Comparison of ENCODE assay signal across 1 cellular context in genomic region chr7:143456992-143457793, GRCh38.
A peak's percentile ranks its signal among the peaks of the same experiment; 100 is the strongest.
TF ChIP-seq lines count a peak whose summit lies in the region.

No MANE protein-coding gene starts in this region.

TF ChIP-seq in SK-N-SH, 30 proteins besides CTCF, POLR2A, EP300 and RAD21:
- peak; percentile 91 for TF ChIP-seq PBX3 (IDR thresholded peaks at IDR 0.05)
- TF ChIP-seq RXRA (IDR thresholded peaks at IDR 0.05; ENCODE audit: borderline replicate concordance, low read depth), result peak; percentile 71; the same call in 1 of the 2 replicates
- no peak for TF ChIP-seq MXI1 (IDR thresholded peaks at IDR 0.05; ENCODE audit: low read depth, low read length)
- no peak for TF ChIP-seq GATA2 (CRISPR knock-in tag; IDR thresholded peaks at IDR 0.05)
- TF ChIP-seq ELF1 (IDR thresholded peaks at IDR 0.05), result no peak
- no peak for TF ChIP-seq FOXJ3 (CRISPR knock-in tag; IDR thresholded peaks at IDR 0.05)
- no peak for TF ChIP-seq IRF3 (IDR thresholded peaks at IDR 0.05; ENCODE audit: low read depth, low read length)
- TF ChIP-seq GABPA (IDR thresholded peaks at IDR 0.05; ENCODE audit: low read depth), result no peak
- TF ChIP-seq USF1 (IDR thresholded peaks at IDR 0.05; ENCODE audit: borderline replicate concordance, low read depth), result no peak
- TF ChIP-seq NRF1 (IDR thresholded peaks at IDR 0.05; ENCODE audit: low read depth, low read length), result no peak
- TF ChIP-seq RFX5 (IDR thresholded peaks at IDR 0.05; ENCODE audit: low read length), result no peak
- peak; percentile 74; the same call in 1 of the 2 replicates for TF ChIP-seq POLR2AphosphoS5 (IDR thresholded peaks at IDR 0.05; ENCODE audit: low read depth, low read length)
- TF ChIP-seq NFIC (IDR thresholded peaks at IDR 0.05; ENCODE audit: borderline replicate concordance), result peak; percentile 83
- no peak for TF ChIP-seq REST (IDR thresholded peaks at IDR 0.05; ENCODE audit: low read depth, low read length)
- no peak for TF ChIP-seq CHD2 (IDR thresholded peaks at IDR 0.05; ENCODE audit: low read length, partially characterized antibody)
- no peak for TF ChIP-seq SMC3 (IDR thresholded peaks at IDR 0.05; ENCODE audit: low read depth, low read length)
- peak; percentile 96 for TF ChIP-seq MEF2A (IDR thresholded peaks at IDR 0.05; ENCODE audit: borderline replicate concordance, low read depth)
- peak; percentile 81 for TF ChIP-seq FOSL2 (IDR thresholded peaks at IDR 0.05; ENCODE audit: borderline replicate concordance, low read depth)
- no peak for TF ChIP-seq EZH2phosphoT487 (IDR thresholded peaks at IDR 0.05; ENCODE audit: borderline replicate concordance, low read depth)
- TF ChIP-seq TEAD4 (IDR thresholded peaks at IDR 0.05; ENCODE audit: borderline replicate concordance, insufficient read depth), result peak; percentile 85
- TF ChIP-seq USF2 (IDR thresholded peaks at IDR 0.05; ENCODE audit: borderline replicate concordance, low read depth, low read length), result no peak
- TF ChIP-seq MAX (IDR thresholded peaks at IDR 0.05; ENCODE audit: low read depth), result peak; percentile 74
- peak; percentile 89 for TF ChIP-seq JUND (IDR thresholded peaks at IDR 0.05)
- no peak for TF ChIP-seq TAF1 (IDR thresholded peaks at IDR 0.05; ENCODE audit: borderline replicate concordance, low read depth, low read length)
- TF ChIP-seq YY1 (IDR thresholded peaks at IDR 0.05; ENCODE audit: low read depth), result no peak
- peak; percentile 87 for TF ChIP-seq FOXM1 (IDR thresholded peaks at IDR 0.05; ENCODE audit: low read depth)
- 0 out of 2 replicates have a peak, but pooled peaks have one; percentile 33 for TF ChIP-seq ZBTB33 (IDR thresholded peaks at IDR 0.05; ENCODE audit: borderline replicate concordance, low read depth)
- no peak for TF ChIP-seq RCOR1 (IDR thresholded peaks at IDR 0.05; ENCODE audit: low read length)
- TF ChIP-seq SIN3A (IDR thresholded peaks at IDR 0.05; ENCODE audit: borderline replicate concordance, low read depth, low read length), result no peak
- TF ChIP-seq TCF12 (IDR thresholded peaks at IDR 0.05), result peak; percentile 97
